In the genomic region with DNA sequence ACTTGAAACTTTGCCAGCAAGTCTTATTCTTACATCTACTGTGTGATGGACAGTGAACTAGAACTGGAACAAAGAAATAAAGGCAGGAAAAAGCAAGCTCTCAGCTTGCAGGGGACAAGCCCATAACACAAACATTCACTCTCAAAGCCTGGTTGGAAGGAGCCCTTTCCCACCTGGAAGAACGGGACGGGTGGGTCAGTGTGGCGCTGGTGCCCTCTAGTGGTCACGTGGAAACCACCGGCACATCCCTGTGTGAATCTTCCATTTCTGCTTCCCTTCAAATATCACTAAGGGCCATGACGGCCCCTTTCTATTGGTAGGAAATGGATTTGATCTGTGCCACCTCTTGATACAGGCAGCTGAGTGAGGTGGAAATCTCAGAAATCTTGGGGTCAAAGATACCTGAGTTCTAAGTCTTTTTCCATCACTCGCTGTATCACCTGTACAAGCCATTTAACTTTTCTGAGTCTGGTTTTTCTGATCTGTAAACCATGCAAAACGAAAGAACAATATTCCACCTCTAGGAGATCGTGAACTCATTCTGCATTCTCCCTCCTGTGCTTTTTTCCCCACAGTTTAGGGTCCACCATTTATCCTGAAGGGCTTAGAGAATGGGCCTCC, we compare ENCODE assay signal across 8 cellular contexts.
DNase-seq lines count a peak whose midpoint lies in the region; ATAC-seq, FAIRE-seq and TF ChIP-seq lines count a peak whose summit lies in the region.

No MANE protein-coding gene starts in this region.

- no peaks in the 10 kb centered on the region for H3K36me3 Mint-ChIP-seq in activated T-cell treated with anti-CD3 and anti-CD28 coated beads, Interleukin-2, amount 50 U/mL, for 4 hours (ENCODE audit: insufficient read depth)

- TF ChIP-seq CTCF in foreskin keratinocyte (conservative IDR thresholded peaks at IDR 0.05) (peak; percentile 86), omental fat pad (IDR thresholded peaks at IDR 0.05) (no peak)

- H3K27me3 ChIP-seq in foreskin keratinocyte, result no peaks in the 10 kb centered on the region

- ATAC-seq in activated T-cell treated with anti-CD3 and anti-CD28 coated beads, Interleukin-2, amount 50 U/mL, for 4 hours, result no peak
- ATAC-seq in foreskin keratinocyte (peak; percentile 82), omental fat pad (ENCODE audit: low FRiP score) (no peak)

- H3K4me1 ChIP-seq in foreskin keratinocyte, result no peaks in the 10 kb centered on the region

- H3K4me1 Mint-ChIP-seq in activated T-cell treated with anti-CD3 and anti-CD28 coated beads, Interleukin-2, amount 50 U/mL, for 4 hours (ENCODE audit: low read depth), result no peaks in the 10 kb centered on the region

- peaks cover 7% of the 10 kb centered on the region for H3K9me3 Mint-ChIP-seq in activated T-cell treated with anti-CD3 and anti-CD28 coated beads, Interleukin-2, amount 50 U/mL, for 4 hours

- FAIRE-seq in GM19239 (lab: Jason Lieb, UNC), result peak; percentile 94

- H3K27ac ChIP-seq in foreskin keratinocyte, result no peak overlapping the region

- no peak overlapping the region for H3K4me3 Mint-ChIP-seq in activated T-cell treated with anti-CD3 and anti-CD28 coated beads, Interleukin-2, amount 50 U/mL, for 4 hours

- DNase-seq in C1 segment of cervical spinal cord (lab: John Stamatoyannopoulos, UW) (peak in 11 of 14 donors; percentile 8 to 63 (median 27)), GM19239 (ENCODE audit: insufficient read length, low spot score) (peak; percentile 10), NCI-H526 treated with DMSO at 0.1 percent for 48 hours (lab: John Stamatoyannopoulos, UW) (peak; percentile 10), foreskin keratinocyte (peak in 1 of 2 donors; percentile 19), omental fat pad (ENCODE audit: low spot score) (peak; percentile 29), NCI-H226 (no peak), NK-92 (lab: John Stamatoyannopoulos, UW; ENCODE audit: unreplicated experiment) (no peak)
- DNase-seq in activated T-cell treated with anti-CD3 and anti-CD28 coated beads, Interleukin-2, amount 50 U/mL, for 4 hours, result peak; percentile 18

- peaks cover 6% of the 10 kb centered on the region for H3K27me3 Mint-ChIP-seq in activated T-cell treated with anti-CD3 and anti-CD28 coated beads, Interleukin-2, amount 50 U/mL, for 4 hours (ENCODE audit: low read depth)

Comparison
In these comparisons a context has a peak if more than half of its experiments do, and no peak if none do; other contexts are left out.
1. DNase-seq: peak in C1 segment of cervical spinal cord (11 of 14), GM19239 (single experiment), NCI-H526 treated with DMSO at 0.1 percent for 48 hours (single experiment), activated T-cell treated with anti-CD3 and anti-CD28 coated beads, Interleukin-2, amount 50 U/mL, for 4 hours (single experiment) and omental fat pad (single experiment); none in NCI-H226 (single experiment) and NK-92 (single experiment).